Comparison of ENCODE assay signal across 11 cellular contexts in genomic region chr15:92812271-92812670, GRCh38.
DNase-seq lines count a peak whose midpoint lies in the region; ATAC-seq and TF ChIP-seq lines count a peak whose summit lies in the region.
"Had no signal": no experiment of that assay in that cellular context is flagged by ENCODE, and none has a peak within 500 bp of the region (broad histone marks: within the 10 kb centered on the region; RNA-seq: fewer than 3 reads in every experiment).

No MANE protein-coding gene starts in this region.

- H3K36me3 Mint-ChIP-seq in activated CD4-positive, alpha-beta T cell treated with anti-CD3 and anti-CD28 coated beads for 36 hours (ENCODE audit: low read depth): peaks cover 2% of the 10 kb centered on the region
- H3K36me3 Mint-ChIP-seq in T-cell: no peaks in the 10 kb centered on the region
- no peaks in the 10 kb centered on the region for H3K36me3 Mint-ChIP-seq in glutamatergic neuron (ENCODE audit: unreplicated experiment)
- H3K36me3 Mint-ChIP-seq in stimulated activated naive B cell treated with anti-CD40 and anti-IgM and Interleukin-4, amounts not matched to agents 10 μg/mL and 1 μg/mL and 100 μg/mL, for 72 hours: peaks cover 4% of the 10 kb centered on the region in 2 donors

- CTCF ChIA-PET in activated CD4-positive, alpha-beta T cell treated with anti-CD3 and anti-CD28 coated beads for 36 hours (lab: Charles Lee): interaction anchor here (1.0 to 5.3 kb wide), 8 partner anchors 9 to 105 kb away, joined by 3 to 80 read pairs (median 4); partner anchors contain the start of gene CHD2
- CTCF ChIA-PET in T-cell (lab: Charles Lee): interaction anchor here in 1 of 2 donors (5.0 kb wide), 1 partner anchor 71 kb away, joined by 43 read pairs; no protein-coding TSS in a partner anchor

- no peak overlapping the region for H3K27ac ChIP-seq in coronary artery

- H3K4me1 Mint-ChIP-seq in activated CD4-positive, alpha-beta T cell treated with anti-CD3 and anti-CD28 coated beads for 36 hours: peaks cover 43% of the 10 kb centered on the region
- peaks cover 49 to 65% (median 59%) of the 10 kb centered on the region in 3 donors for H3K4me1 Mint-ChIP-seq in T-cell
- peaks cover 8% of the 10 kb centered on the region for H3K4me1 Mint-ChIP-seq in glutamatergic neuron (ENCODE audit: low read depth, unreplicated experiment)
- H3K4me1 Mint-ChIP-seq in stimulated activated naive B cell treated with anti-CD40 and anti-IgM and Interleukin-4, amounts not matched to agents 10 μg/mL and 1 μg/mL and 100 μg/mL, for 72 hours: peaks cover 6 to 21% of the 10 kb centered on the region in 2 donors

- DNase-seq in activated CD4-positive, alpha-beta T cell treated with anti-CD3 and anti-CD28 coated beads for 36 hours: no peak
- DNase-seq in activated CD4-positive, alpha-beta T cell treated with anti-CD3 and anti-CD28 coated beads, Interleukin-2, amount 50 U/mL, for 48 hours: no peak
- DNase-seq in T-cell: no peak
- no peak for DNase-seq in glutamatergic neuron
- DNase-seq in stimulated activated naive B cell treated with anti-CD40 and anti-IgM and Interleukin-4, amounts not matched to agents 10 μg/mL and 1 μg/mL and 100 μg/mL, for 72 hours: no peak
- DNase-seq in NCI-H2196 treated with DMSO at 0.1 percent for 48 hours (lab: John Stamatoyannopoulos, UW; ENCODE audit: unreplicated experiment): no peak
- no peak for DNase-seq in superior temporal gyrus (ENCODE audit: extremely low spot score)
- no peak for DNase-seq in coronary artery (ENCODE audit: low spot score)
- DNase-seq: activated CD4-positive, CD25-positive, alpha-beta regulatory T cell; OCI-M1 had no signal

- no peak overlapping the region for H3K4me3 ChIP-seq in coronary artery
- H3K4me3 ChIP-seq: mucosa of descending colon had no signal

- H3K9me3 Mint-ChIP-seq in activated CD4-positive, alpha-beta T cell treated with anti-CD3 and anti-CD28 coated beads for 36 hours (ENCODE audit: low read depth): no peaks in the 10 kb centered on the region
- H3K9me3 Mint-ChIP-seq in T-cell (no peaks in the 10 kb centered on the region), glutamatergic neuron (ENCODE audit: unreplicated experiment) (peaks cover 17% of the 10 kb centered on the region)
- H3K9me3 Mint-ChIP-seq in stimulated activated naive B cell treated with anti-CD40 and anti-IgM and Interleukin-4, amounts not matched to agents 10 μg/mL and 1 μg/mL and 100 μg/mL, for 72 hours: no peaks in the 10 kb centered on the region

- POLR2A ChIA-PET in activated CD4-positive, alpha-beta T cell treated with anti-CD3 and anti-CD28 coated beads for 36 hours (lab: Charles Lee): interaction anchor here (0.8 to 5.7 kb wide), 4 partner anchors 20 to 96 kb away, joined by 3 to 86 read pairs (median 5); partner anchors contain the start of gene CHD2
- POLR2A ChIA-PET in T-cell (lab: Charles Lee): interaction anchor here (0.6 to 4.6 kb wide), 6 partner anchors 8 to 104 kb away, joined by 3 to 132 read pairs (median 6); no protein-coding TSS in a partner anchor

- ATAC-seq in activated CD4-positive, alpha-beta T cell treated with anti-CD3 and anti-CD28 coated beads for 36 hours: no peak
- no peak for ATAC-seq in T-cell (replicated peaks in 1 of 4)
- ATAC-seq in stimulated activated naive B cell treated with anti-CD40 and anti-IgM and Interleukin-4, amounts not matched to agents 10 μg/mL and 1 μg/mL and 100 μg/mL, for 72 hours (replicated peaks): no peak

- H3K27me3 Mint-ChIP-seq in activated CD4-positive, alpha-beta T cell treated with anti-CD3 and anti-CD28 coated beads for 36 hours: no peaks in the 10 kb centered on the region
- no peaks in the 10 kb centered on the region for H3K27me3 Mint-ChIP-seq in T-cell
- peaks cover 5% of the 10 kb centered on the region for H3K27me3 Mint-ChIP-seq in glutamatergic neuron (ENCODE audit: unreplicated experiment)
- H3K27me3 Mint-ChIP-seq in stimulated activated naive B cell treated with anti-CD40 and anti-IgM and Interleukin-4, amounts not matched to agents 10 μg/mL and 1 μg/mL and 100 μg/mL, for 72 hours: no peaks in the 10 kb centered on the region

- H3K27ac Mint-ChIP-seq in activated CD4-positive, alpha-beta T cell treated with anti-CD3 and anti-CD28 coated beads for 36 hours: peak overlapping the region; percentile 99
- H3K27ac Mint-ChIP-seq in T-cell: peak overlapping the region; percentile 98 to 99
- peak overlapping the region; percentile 43 for H3K27ac Mint-ChIP-seq in glutamatergic neuron (ENCODE audit: unreplicated experiment)
- H3K27ac Mint-ChIP-seq in stimulated activated naive B cell treated with anti-CD40 and anti-IgM and Interleukin-4, amounts not matched to agents 10 μg/mL and 1 μg/mL and 100 μg/mL, for 72 hours: peak overlapping the region; percentile 9

- intact Hi-C loops in activated CD4-positive, alpha-beta T cell treated with anti-CD3 and anti-CD28 coated beads for 36 hours (cut with DNase I, micrococcal nuclease): loop anchor here in 1 of 2 experiments (5.0 kb wide), 1 partner anchor 35 kb away; no protein-coding TSS in a partner anchor

- TF ChIP-seq CTCF in glutamatergic neuron (IDR thresholded peaks at IDR 0.05; ENCODE audit: partially characterized antibody, unreplicated experiment) (no peak), coronary artery (IDR thresholded peaks at IDR 0.05) (no peak)

- H3K4me3 Mint-ChIP-seq in activated CD4-positive, alpha-beta T cell treated with anti-CD3 and anti-CD28 coated beads for 36 hours: peak overlapping the region; percentile 26
- H3K4me3 Mint-ChIP-seq in T-cell (peak overlapping the region in 1 of 3 donors; percentile 91), glutamatergic neuron (ENCODE audit: unreplicated experiment) (no peak overlapping the region)
- no peak overlapping the region for H3K4me3 Mint-ChIP-seq in stimulated activated naive B cell treated with anti-CD40 and anti-IgM and Interleukin-4, amounts not matched to agents 10 μg/mL and 1 μg/mL and 100 μg/mL, for 72 hours

Comparison
In these comparisons a context has a peak if more than half of its experiments do, and no peak if none do; other contexts are left out.
1. H3K27ac Mint-ChIP-seq: peak in every context shown above with its lines; median percentile 99 in activated CD4-positive, alpha-beta T cell treated with anti-CD3 and anti-CD28 coated beads for 36 hours; 98 in T-cell; 43 in glutamatergic neuron; 9 in stimulated activated naive B cell treated with anti-CD40 and anti-IgM and Interleukin-4, amounts not matched to agents 10 μg/mL and 1 μg/mL and 100 μg/mL, for 72 hours.